In genomic region chr10:69408318-69409175, GRCh38 we compare ENCODE assay signal across 8 cellular contexts. TPM values are rescaled to one million over a fixed set of nuclear protein-coding genes. Genes with fewer than 3 reads are reported as not detected.
DNase-seq lines count a peak whose midpoint lies in the region; ATAC-seq and TF ChIP-seq lines count a peak whose summit lies in the region.

No MANE protein-coding gene starts in this region.

- H3K27me3 Mint-ChIP-seq in IgD-negative memory B cell (no peaks in the 10 kb centered on the region), naive B cell (peaks cover 0 to 7% (median 6%) of the 10 kb centered on the region in 3 donors)

- no peaks in the 10 kb centered on the region for H3K27me3 ChIP-seq in esophagus (ENCODE audit: control insufficient read depth in 1 of 2, insufficient read depth in 2 of 2, low read length in 2 of 2)

- intact Hi-C loops in OCI-LY7 (cut with micrococcal nuclease; ENCODE audit: unreplicated experiment) = loop anchor here (5.0 kb wide), 1 partner anchor 229 kb away; no protein-coding TSS in a partner anchor

- ATAC-seq in GM21576 (IDR thresholded peaks at IDR 0.05; ENCODE audit: unreplicated experiment) (peak; percentile 83), naive B cell (ENCODE audit: low read depth in 2 of 2) (peak; percentile 82 to 84)

- no peak overlapping the region for H3K4me3 ChIP-seq in OCI-LY7 (ENCODE audit: low read depth, low read length, poor library complexity, severe bottlenecking)
- H3K4me3 ChIP-seq in esophagus (ENCODE audit: low read depth in 1 of 2, low read length in 2 of 2) = peak overlapping the region in 1 of 2 donors; percentile 18

- no peaks in the 10 kb centered on the region for H3K9me2 ChIP-seq in OCI-LY7 (ENCODE audit: insufficient read depth, low read length)

- no peaks in the 10 kb centered on the region for H3K9me3 ChIP-seq in OCI-LY7 (ENCODE audit: low read length)
- no peaks in the 10 kb centered on the region for H3K9me3 ChIP-seq in esophagus (ENCODE audit: control insufficient read depth in 2 of 2, insufficient read depth in 1 of 2, low read depth in 1 of 2, low read length in 1 of 2)

- WGBS in esophagus, 2 donors = 3% methylated on average over 50 to 64 of the region's 64 CpGs

- no peaks in the 10 kb centered on the region for H4K20me1 ChIP-seq in OCI-LY7 (ENCODE audit: insufficient read depth, low read length)

- no peaks in the 10 kb centered on the region for H3K79me2 ChIP-seq in OCI-LY7 (ENCODE audit: insufficient read depth, low read depth, low read length)

- H3K27ac Mint-ChIP-seq in IgD-negative memory B cell = peak overlapping the region; percentile 25 to 92 (median 88)
- peak overlapping the region; percentile 89 to 98 (median 96) for H3K27ac Mint-ChIP-seq in naive B cell

- peak overlapping the region; percentile 49 for H3K4me2 ChIP-seq in OCI-LY7 (ENCODE audit: low read length)

- H3K27ac ChIP-seq in OCI-LY7 (ENCODE audit: low read depth, low read length, poor library complexity, severe bottlenecking) = no peak overlapping the region
- H3K27ac ChIP-seq in esophagus (ENCODE audit: low read depth in 2 of 2, low read length in 1 of 2) = peak overlapping the region; percentile 85 to 91

- H3K36me3 ChIP-seq in OCI-LY7 (ENCODE audit: insufficient read depth, low read length) = no peaks in the 10 kb centered on the region
- peaks cover 0 to 4% of the 10 kb centered on the region in 2 donors for H3K36me3 ChIP-seq in esophagus (ENCODE audit: control insufficient read depth in 2 of 2, insufficient read depth in 2 of 2, low read length in 1 of 2)

- peaks cover 13 to 19% (median 18%) of the 10 kb centered on the region in 3 donors for H3K4me1 Mint-ChIP-seq in IgD-negative memory B cell
- H3K4me1 Mint-ChIP-seq in naive B cell = peaks cover 18 to 48% (median 37%) of the 10 kb centered on the region in 3 donors

- peak; percentile 54 for DNase-seq in DMS79 treated with DMSO at 0.1 percent for 48 hours (lab: John Stamatoyannopoulos, UW)
- DNase-seq in OCI-LY7 (ENCODE audit: low spot score) = peak; percentile 92
- peak; percentile 89 for DNase-seq in activated T-cell treated with anti-CD3 and anti-CD28 coated beads, Interleukin-2, amount 50 U/mL, for 1 hour
- DNase-seq in naive B cell = peak; percentile 87
- DNase-seq in stimulated activated CD8-positive, alpha-beta memory T cell treated with anti-CD3 and anti-CD28 coated beads, Interleukin-7, amount 100 ng/mL, for 48 hours (ENCODE audit: extremely low read depth in 1 of 2, low read depth in 1 of 2) = peak; percentile 78 to 80

- H3K4me1 ChIP-seq in OCI-LY7 (ENCODE audit: insufficient read depth, low read length, poor library complexity, severe bottlenecking) (peaks cover 28% of the 10 kb centered on the region), esophagus (ENCODE audit: control insufficient read depth in 2 of 2, insufficient read depth in 2 of 2, low read length in 1 of 2) (peaks cover 7 to 10% of the 10 kb centered on the region in 2 donors)

- peak overlapping the region; percentile 5 to 92 (median 76) for H3K4me3 Mint-ChIP-seq in IgD-negative memory B cell
- H3K4me3 Mint-ChIP-seq in naive B cell = peak overlapping the region; percentile 65 to 85 (median 82)

- H3K9me3 Mint-ChIP-seq in IgD-negative memory B cell = no peaks in the 10 kb centered on the region
- peaks cover 0 to 4% (median 0%) of the 10 kb centered on the region in 7 donors for H3K9me3 Mint-ChIP-seq in naive B cell

- TF ChIP-seq CTCF in OCI-LY7 (conservative IDR thresholded peaks at IDR 0.05; ENCODE audit: low read length) = peak; percentile 36

- CTCF ChIA-PET in OCI-LY7 (lab: Charles Lee; ENCODE audit: unreplicated experiment) = interaction anchor here (0.5 to 1.3 kb wide), 2 partner anchors 179 to 185 kb away, joined by 3 to 5 read pairs; no protein-coding TSS in a partner anchor

- H2AFZ ChIP-seq in OCI-LY7 (ENCODE audit: low read length) = peak overlapping the region; percentile 60; the same call in 1 of the 2 replicates

- H3K36me3 Mint-ChIP-seq in IgD-negative memory B cell (peaks cover 2% of the 10 kb centered on the region), naive B cell (no peaks in the 10 kb centered on the region)

- BruUV-seq in OCI-LY7 (replicated peaks; lab: Mats Ljungman, UMichigan) = no TSS peak

- POLR2A ChIA-PET in OCI-LY7 (lab: Charles Lee) = interaction anchor here (0.8 kb wide), 1 partner anchor 16 kb away, joined by 3 read pairs; no protein-coding TSS in a partner anchor

RNA-seq across cellular contexts. Expression of gene TACR2, which starts 8.2 kb away (rescaled TPM):
- polyA plus RNA-seq in IgD-negative memory B cell = 0.16 TPM
- not detected in 2 replicates for total RNA-seq in OCI-LY7 (2014; rRNA removed; shearing (Covaris generic))
- total RNA-seq in OCI-LY7 (2022) = not detected in 2 replicates
- 1 to 10 TPM; 5.8 to 9.6 TPM for polyA plus RNA-seq in esophagus
- polyA plus RNA-seq in naive B cell (ENCODE audit: low read depth in 6 of 6) = under 1 TPM in 2 of 6 donors, not detected in 4; 0.34 to 0.38 TPM

RNA-seq across cellular contexts. Expression of gene TSPAN15, which starts 42.7 kb away (rescaled TPM):
- polyA plus RNA-seq in IgD-negative memory B cell (not detected), esophagus (10 to 100 TPM in 1 of 2 donors, 1 to 10 TPM in 1; 8.0 to 23.8 TPM), naive B cell (ENCODE audit: low read depth in 6 of 6) (under 1 TPM in 1 of 6 donors, not detected in 5; 0.16 TPM)
- 1.9 and 2.4 TPM in 2 replicates for total RNA-seq in OCI-LY7 (2014; rRNA removed; shearing (Covaris generic))
- 3.1 and 4.0 TPM in 2 replicates for total RNA-seq in OCI-LY7 (2022)
